In the genomic region with DNA sequence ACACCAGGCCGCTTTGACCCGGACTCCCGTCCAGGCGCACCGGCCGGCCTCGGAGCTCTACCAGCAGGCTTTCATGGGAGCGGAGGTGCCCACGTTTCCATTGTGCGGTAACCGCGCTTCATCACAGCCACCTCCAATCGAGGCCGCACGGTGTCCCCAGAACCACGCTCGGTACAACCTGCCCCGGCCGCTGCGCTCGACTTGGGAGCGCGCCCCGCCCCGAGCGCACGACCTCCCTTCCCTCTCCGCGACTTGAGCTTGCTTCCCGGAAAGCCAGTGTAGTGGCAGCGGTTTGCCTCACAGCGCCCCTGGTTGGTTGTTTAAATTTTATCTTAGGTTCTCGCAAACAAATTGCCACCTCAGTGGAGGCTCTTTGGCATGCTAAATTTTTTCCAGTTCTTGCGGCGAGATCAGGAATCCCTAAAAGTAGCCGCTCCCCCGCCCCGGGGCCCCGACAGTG, we compare ENCODE assay signal across 8 cellular contexts. TPM values are rescaled to one million over a fixed set of nuclear protein-coding genes. Genes with fewer than 3 reads are reported as not detected.
A peak's percentile ranks its signal among the peaks of the same experiment; 100 is the strongest.
DNase-seq lines count a peak whose midpoint lies in the region; ATAC-seq, FAIRE-seq and TF ChIP-seq lines count a peak whose summit lies in the region.

No MANE protein-coding gene starts in this region.

- BruUV-seq in IMR-90 (replicated peaks; lab: Mats Ljungman, UMichigan): no TSS peak
- BruUV-seq in endothelial cell of umbilical vein (replicated peaks; lab: Mats Ljungman, UMichigan): no TSS peak

- H3K79me1 ChIP-seq in IMR-90 (ENCODE audit: low read depth in 1 of 2, low read length in 2 of 2): no peaks in the 10 kb centered on the region

- TF ChIP-seq POLR2A in IMR-90 (IDR thresholded peaks at IDR 0.05; ENCODE audit: low read depth, low read length) (no peak; the same call in 1 of the 2 replicates), endothelial cell of umbilical vein (IDR thresholded peaks at IDR 0.05; ENCODE audit: low read depth, low read length) (no peak)

- peak overlapping the region; percentile 62 for H3K4ac ChIP-seq in IMR-90 (ENCODE audit: low read depth, low read length)

- peak overlapping the region; percentile 89 for H3K27ac Mint-ChIP-seq in T-helper 2 cell treated with Interferon-gamma antibody and Interleukin-4, amounts not matched to agents 5 μg/mL and 100 μg/mL, for 36 hours
- H3K27ac Mint-ChIP-seq in mesothelial cell of epicardium: peak overlapping the region; percentile 95
- H3K27ac Mint-ChIP-seq in stimulated activated naive B cell treated with anti-CD40 and anti-IgM and Interleukin-4, amounts not matched to agents 10 μg/mL and 1 μg/mL and 100 μg/mL, for 72 hours: peak overlapping the region; percentile 96

- H3K4me1 Mint-ChIP-seq in T-helper 2 cell treated with Interferon-gamma antibody and Interleukin-4, amounts not matched to agents 5 μg/mL and 100 μg/mL, for 36 hours (ENCODE audit: low read depth): peaks cover 40% of the 10 kb centered on the region
- peaks cover 62% of the 10 kb centered on the region for H3K4me1 Mint-ChIP-seq in mesothelial cell of epicardium
- H3K4me1 Mint-ChIP-seq in stimulated activated naive B cell treated with anti-CD40 and anti-IgM and Interleukin-4, amounts not matched to agents 10 μg/mL and 1 μg/mL and 100 μg/mL, for 72 hours: peaks cover 17 to 42% of the 10 kb centered on the region in 2 donors

- CTCF ChIA-PET in IMR-90 (lab: Yijun Ruan, JAX): interaction anchor here (0.6 to 1.5 kb wide), 7 partner anchors 16 to 680 kb away, joined by 3 to 5 read pairs (median 3); no protein-coding TSS in a partner anchor
- CTCF ChIA-PET in endothelial cell of umbilical vein (lab: Charles Lee): interaction anchor here (0.8 to 1.5 kb wide), 4 partner anchors 11 to 198 kb away, joined by 3 to 5 read pairs (median 5); no protein-coding TSS in a partner anchor

- H3K27me3 Mint-ChIP-seq in T-helper 2 cell treated with Interferon-gamma antibody and Interleukin-4, amounts not matched to agents 5 μg/mL and 100 μg/mL, for 36 hours (ENCODE audit: low read depth): peaks cover 34% of the 10 kb centered on the region
- H3K27me3 Mint-ChIP-seq in mesothelial cell of epicardium (ENCODE audit: low read depth): peaks cover 46% of the 10 kb centered on the region
- peaks cover 45 to 66% of the 10 kb centered on the region in 2 donors for H3K27me3 Mint-ChIP-seq in stimulated activated naive B cell treated with anti-CD40 and anti-IgM and Interleukin-4, amounts not matched to agents 10 μg/mL and 1 μg/mL and 100 μg/mL, for 72 hours

- peak; percentile 79 for DNase-seq in DMS79 (lab: John Stamatoyannopoulos, UW)
- peak; percentile 68 for DNase-seq in IMR-90
- no peak for DNase-seq in T-helper 2 cell treated with Interferon-gamma antibody and Interleukin-4, amounts not matched to agents 5 μg/mL and 100 μg/mL, for 36 hours (ENCODE audit: low spot score)
- DNase-seq in endothelial cell of umbilical vein (ENCODE audit: low read depth, low spot score): peak; percentile 16
- peak; percentile 56 to 68 for DNase-seq in mesothelial cell of epicardium (ENCODE audit: low spot score in 2 of 2, unreplicated experiment in 2 of 2)
- peak; percentile 56 for DNase-seq in stimulated activated naive B cell treated with anti-CD40 and anti-IgM and Interleukin-4, amounts not matched to agents 10 μg/mL and 1 μg/mL and 100 μg/mL, for 72 hours
- no peak for DNase-seq in NCI-H2029 (lab: John Stamatoyannopoulos, UW)

- WGBS in IMR-90 (ENCODE audit: extremely low coverage in 2 of 2, insufficient read length in 1 of 2), 2 experiments: 0% methylated on average over 7 of the region's 39 CpGs; no CpG with 5 or more reads in 1 of the 2 experiments

- FAIRE-seq in endothelial cell of umbilical vein (lab: Jason Lieb, UNC): peak; percentile 66

- no peak overlapping the region for H2BK15ac ChIP-seq in IMR-90 (ENCODE audit: low read depth, low read length)

- H3K4me1 ChIP-seq in IMR-90 (ENCODE audit: control insufficient read depth, insufficient read depth, low read length): no peaks in the 10 kb centered on the region
- H3K4me1 ChIP-seq in endothelial cell of umbilical vein (ENCODE audit: control insufficient read depth, extremely low read depth, insufficient read depth, low read length): peaks cover 16% of the 10 kb centered on the region

- peak overlapping the region; percentile 88 for H3K4me3 Mint-ChIP-seq in T-helper 2 cell treated with Interferon-gamma antibody and Interleukin-4, amounts not matched to agents 5 μg/mL and 100 μg/mL, for 36 hours
- H3K4me3 Mint-ChIP-seq in mesothelial cell of epicardium: peak overlapping the region; percentile 77
- peak overlapping the region; percentile 81 to 88 for H3K4me3 Mint-ChIP-seq in stimulated activated naive B cell treated with anti-CD40 and anti-IgM and Interleukin-4, amounts not matched to agents 10 μg/mL and 1 μg/mL and 100 μg/mL, for 72 hours

- H2AK5ac ChIP-seq in IMR-90 (ENCODE audit: low read depth, low read length): 0 out of 2 replicates have a peak overlapping the region, but pooled peaks have one; percentile 35

- H4K91ac ChIP-seq in IMR-90 (ENCODE audit: insufficient read depth, low read depth, low read length): peak overlapping the region; percentile 81

- H3K9me3 ChIP-seq in IMR-90 (ENCODE audit: control insufficient read depth, insufficient read depth, low read length) (peaks cover 21% of the 10 kb centered on the region), endothelial cell of umbilical vein (replicated peaks; ENCODE audit: control insufficient read depth, insufficient read depth, low read length) (no peaks in the 10 kb centered on the region)

- peak overlapping the region; percentile 88 for H2AFZ ChIP-seq in IMR-90 (replicated peaks; ENCODE audit: low read length, poor library complexity)
- peak overlapping the region; percentile 46 for H2AFZ ChIP-seq in endothelial cell of umbilical vein (ENCODE audit: low read depth, low read length)

- no peak overlapping the region for H2BK5ac ChIP-seq in IMR-90 (ENCODE audit: low read depth, low read length, poor library complexity, severe bottlenecking)

- H4K20me1 ChIP-seq in IMR-90 (ENCODE audit: insufficient read depth, low read length) (no peaks in the 10 kb centered on the region), endothelial cell of umbilical vein (replicated peaks; ENCODE audit: control insufficient read depth, extremely low read depth, insufficient read depth, low read length) (no peaks in the 10 kb centered on the region)

- TF ChIP-seq CTCF in IMR-90 (conservative IDR thresholded peaks at IDR 0.05; ENCODE audit: low read depth, low read length) (peak; percentile 38), endothelial cell of umbilical vein (IDR thresholded peaks at IDR 0.05; ENCODE audit: extremely low read depth in 1 of 2, insufficient read depth in 1 of 2, low read depth in 1 of 2, low read length in 2 of 2) (peak in 1 of 2 donors; percentile 4), mesothelial cell of epicardium (IDR thresholded peaks at IDR 0.05; ENCODE audit: unreplicated experiment) (peak; percentile 59)

- H3K14ac ChIP-seq in IMR-90 (replicated peaks; ENCODE audit: low read depth, low read length): 0 out of 2 replicates have a peak overlapping the region, but pooled peaks have one; percentile 35

- no peaks in the 10 kb centered on the region for H3K36me3 ChIP-seq in IMR-90 (ENCODE audit: control insufficient read depth, insufficient read depth, low read length)
- no peaks in the 10 kb centered on the region for H3K36me3 ChIP-seq in endothelial cell of umbilical vein (ENCODE audit: control insufficient read depth in 2 of 2, extremely low read depth in 1 of 2, insufficient read depth in 2 of 2, low read length in 2 of 2)

- POLR2A ChIA-PET in IMR-90 (lab: Charles Lee; ENCODE audit: unreplicated experiment) (interaction anchor here (1.5 kb wide), 1 partner anchor 17 kb away, joined by 4 read pairs; no protein-coding TSS in a partner anchor), endothelial cell of umbilical vein (lab: Charles Lee) (no interaction called here)

- peak; percentile 58 for ATAC-seq in GM21390 (IDR thresholded peaks at IDR 0.05; ENCODE audit: unreplicated experiment)
- peak; percentile 75 for ATAC-seq in IMR-90 (ENCODE audit: low read depth)
- peak; percentile 66 to 67 for ATAC-seq in stimulated activated naive B cell treated with anti-CD40 and anti-IgM and Interleukin-4, amounts not matched to agents 10 μg/mL and 1 μg/mL and 100 μg/mL, for 72 hours (replicated peaks)

- TF ChIP-seq RAD21 in IMR-90 (IDR thresholded peaks at IDR 0.05; ENCODE audit: low read length): peak; percentile 53

- H3K9me1 ChIP-seq in IMR-90 (ENCODE audit: insufficient read depth, low read length): no peaks in the 10 kb centered on the region
- no peaks in the 10 kb centered on the region for H3K9me1 ChIP-seq in endothelial cell of umbilical vein (replicated peaks; ENCODE audit: control insufficient read depth, extremely low read depth, insufficient read depth, low read length)

- no peaks in the 10 kb centered on the region for H3K9me3 Mint-ChIP-seq in T-helper 2 cell treated with Interferon-gamma antibody and Interleukin-4, amounts not matched to agents 5 μg/mL and 100 μg/mL, for 36 hours
- H3K9me3 Mint-ChIP-seq in mesothelial cell of epicardium: no peaks in the 10 kb centered on the region
- peaks cover 1 to 4% of the 10 kb centered on the region in 2 donors for H3K9me3 Mint-ChIP-seq in stimulated activated naive B cell treated with anti-CD40 and anti-IgM and Interleukin-4, amounts not matched to agents 10 μg/mL and 1 μg/mL and 100 μg/mL, for 72 hours

- H4K8ac ChIP-seq in IMR-90 (ENCODE audit: low read depth in 2 of 2, low read length in 2 of 2): peak overlapping the region; percentile 23 to 44; a peak in 2 of 4 replicates

- no peak overlapping the region for H3K56ac ChIP-seq in IMR-90 (ENCODE audit: extremely low read depth, insufficient read depth, low read length)

- H2BK20ac ChIP-seq in IMR-90 (ENCODE audit: low read depth, low read length): no peak overlapping the region; the same call in 1 of the 2 replicates

- H3K9ac ChIP-seq in IMR-90 (ENCODE audit: low read depth, low read length) (peak overlapping the region; percentile 24; the same call in 1 of the 2 replicates), endothelial cell of umbilical vein (replicated peaks; ENCODE audit: extremely low read depth, insufficient read depth, low read length) (no peak overlapping the region)

- dilution Hi-C loops in IMR-90 (cut with HindIII; ENCODE audit: low sequenced_read_pairs, unreplicated experiment) (no loop called here), endothelial cell of umbilical vein (cut with MboI; ENCODE audit: extremely low pct_ligation_motif_present, low sequenced_read_pairs) (no loop called here)

- H3K27ac ChIP-seq in IMR-90 (ENCODE audit: insufficient read depth, low read length): peak overlapping the region; percentile 57
- no peak overlapping the region for H3K27ac ChIP-seq in endothelial cell of umbilical vein (ENCODE audit: insufficient read depth, low read depth, low read length)

- in situ Hi-C loops in IMR-90 (cut with MboI; ENCODE audit: low sequenced_read_pairs): loop anchor here (10.0 kb wide), 1 partner anchor 199 kb away; no protein-coding TSS in a partner anchor

- no peak overlapping the region for H3K23ac ChIP-seq in IMR-90 (ENCODE audit: low read depth, low read length)

- H3K27me3 ChIP-seq in IMR-90 (ENCODE audit: control insufficient read depth, insufficient read depth, low read length) (peaks cover 30% of the 10 kb centered on the region), endothelial cell of umbilical vein (ENCODE audit: control insufficient read depth in 2 of 2, insufficient read depth in 2 of 2, low read length in 2 of 2) (peaks cover 44 to 51% of the 10 kb centered on the region in 2 experiments)

- peak overlapping the region; percentile 52 for H2AK9ac ChIP-seq in IMR-90 (replicated peaks; ENCODE audit: low read depth, low read length, poor library complexity)

- H4K5ac ChIP-seq in IMR-90 (ENCODE audit: low read depth, low read length): no peak overlapping the region; the same call in 1 of the 2 replicates

- peak overlapping the region; percentile 80 for H3K4me2 ChIP-seq in IMR-90 (ENCODE audit: low read depth, low read length)
- H3K4me2 ChIP-seq in endothelial cell of umbilical vein (ENCODE audit: insufficient read depth, low read length): peak overlapping the region; percentile 63

- no peaks in the 10 kb centered on the region for H3K79me2 ChIP-seq in endothelial cell of umbilical vein (ENCODE audit: control insufficient read depth, insufficient read depth, low read length)

- H3K36me3 Mint-ChIP-seq in T-helper 2 cell treated with Interferon-gamma antibody and Interleukin-4, amounts not matched to agents 5 μg/mL and 100 μg/mL, for 36 hours (ENCODE audit: low read depth): peaks cover 22% of the 10 kb centered on the region
- H3K36me3 Mint-ChIP-seq in mesothelial cell of epicardium: no peaks in the 10 kb centered on the region
- peaks cover 0 to 14% of the 10 kb centered on the region in 2 donors for H3K36me3 Mint-ChIP-seq in stimulated activated naive B cell treated with anti-CD40 and anti-IgM and Interleukin-4, amounts not matched to agents 10 μg/mL and 1 μg/mL and 100 μg/mL, for 72 hours

- peak overlapping the region; percentile 0; the same call in 1 of the 2 replicates for H3K18ac ChIP-seq in IMR-90 (ENCODE audit: low read depth, low read length)

- H2BK120ac ChIP-seq in IMR-90 (ENCODE audit: low read depth, low read length): peak overlapping the region; percentile 77

- intact Hi-C loops in IMR-90 (cut with micrococcal nuclease): loop anchor here (1.0 to 5.0 kb wide), 5 partner anchors 41 to 198 kb away; no protein-coding TSS in a partner anchor
- intact Hi-C loops in endothelial cell of umbilical vein (cut with micrococcal nuclease): loop anchor here (10.0 kb wide), 2 partner anchors 199 to 299 kb away; a partner anchor contains a TSS

- H3K4me3 ChIP-seq in IMR-90 (ENCODE audit: insufficient read depth, low read depth, low read length) (peak overlapping the region; percentile 35), endothelial cell of umbilical vein (replicated peaks in 1 of 3; ENCODE audit: insufficient read depth in 1 of 3, low read depth in 1 of 3, low read length in 3 of 3) (peak overlapping the region; percentile 30 to 34 (median 32))

RNA-seq across cellular contexts. Expression of a gene that starts 0.3 kb away (rescaled TPM):
- total RNA-seq in IMR-90 (2012; rRNA removed) (1.1 and 1.9 TPM in 2 replicates), endothelial cell of umbilical vein (not detected in 2 replicates), mesothelial cell of epicardium (50.4 to 55.6 TPM (median 54.5 TPM) in 3 replicates)
- polyA plus RNA-seq in IMR-90 (2012; rRNA removed) (0.65 and 0.77 TPM in 2 replicates), endothelial cell of umbilical vein (0.01 TPM in 1 of 2 replicates, not detected in the other)
- 0.69 and 1.8 TPM in 2 replicates for polyA plus RNA-seq in IMR-90 (2012; cell fraction: cytosol; rRNA removed)
- 1.5 and 2.4 TPM in 2 replicates for polyA plus RNA-seq in IMR-90 (2012; cell fraction: nucleus; rRNA removed; ENCODE audit: low replicate concordance)
- 0.08 TPM in 1 of 2 replicates, not detected in the other for polyA plus RNA-seq in endothelial cell of umbilical vein (2011; cell fraction: cytosol; rRNA removed)
- 0.21 TPM in 1 of 2 replicates, not detected in the other for polyA plus RNA-seq in endothelial cell of umbilical vein (2011; cell fraction: nucleus; rRNA removed)
- polyA plus RNA-seq in endothelial cell of umbilical vein (2012): not detected in 2 replicates
- polyA minus RNA-seq in endothelial cell of umbilical vein: not detected in 2 replicates
- polyA minus RNA-seq in endothelial cell of umbilical vein (2011; cell fraction: cytosol; rRNA and poly(A)+ RNA removed): 6.0 TPM
- not detected in 2 replicates for polyA minus RNA-seq in endothelial cell of umbilical vein (2011; cell fraction: nucleus; rRNA and poly(A)+ RNA removed)

Comparison
In these comparisons a context has a peak if more than half of its experiments do, and no peak if none do; other contexts are left out.
1. DNase-seq: peak in DMS79 (single experiment), IMR-90 (single experiment), endothelial cell of umbilical vein (single experiment), mesothelial cell of epicardium (2 of 2) and stimulated activated naive B cell treated with anti-CD40 and anti-IgM and Interleukin-4, amounts not matched to agents 10 μg/mL and 1 μg/mL and 100 μg/mL, for 72 hours (single experiment); none in T-helper 2 cell treated with Interferon-gamma antibody and Interleukin-4, amounts not matched to agents 5 μg/mL and 100 μg/mL, for 36 hours (single experiment) and NCI-H2029 (single experiment).
2. RNA of a gene that starts 0.3 kb away (total RNA-seq): 50.4 to 55.6 TPM in mesothelial cell of epicardium; 1.1 to 1.9 TPM in IMR-90 and not detected in endothelial cell of umbilical vein; every median in the first group is over 10 times any median in the second.
3. Peak in every context shown above with its lines, with median percentiles within 50 percentile points of each other: ATAC-seq, H3K27ac Mint-ChIP-seq and H3K4me3 Mint-ChIP-seq.